22 cellular contexts compared by ENCODE assay signal in genomic region chr22:25573822-25574221, GRCh38.
"Had no signal": no experiment of that assay in that cellular context is flagged by ENCODE, and none has a peak within 500 bp of the region (broad histone marks: within the 10 kb centered on the region; RNA-seq: fewer than 3 reads in every experiment).

No MANE protein-coding gene starts in this region.

- H3K27ac Mint-ChIP-seq: activated CD4-positive, alpha-beta T cell treated with anti-CD3 and anti-CD28 coated beads for 36 hours; activated CD8-positive, alpha-beta T cell treated with anti-CD3 and anti-CD28 coated beads for 36 hours; activated naive CD4-positive, alpha-beta T cell treated with anti-CD3 and anti-CD28 coated beads, Interleukin-2, amount 10 ng/mL, durations not matched to agents 7 days and 5 days; activated naive CD8-positive, alpha-beta T cell treated with anti-CD3 and anti-CD28 coated beads for 36 hours; activated T-cell treated with anti-CD3 and anti-CD28 coated beads, Interleukin-2, amount 50 U/mL, for 72 hours; activated T-helper 2 cell treated with anti-CD3 and anti-CD28 coated beads, Interferon-gamma antibody, Interleukin-2, Interleukin-4, amounts not matched to agents 10 μg/mL and 5 μg/mL and 100 μg/mL, durations not matched to agents 14 hours and 24 hours and 36 hours had no signal

- DNase-seq: activated CD4-positive, alpha-beta T cell treated with anti-CD3 and anti-CD28 coated beads for 36 hours; activated CD8-positive, alpha-beta memory T cell treated with anti-CD3 and anti-CD28 coated beads, Interleukin-2, amount 50 U/mL, for 4 hours; activated CD8-positive, alpha-beta T cell treated with anti-CD3 and anti-CD28 coated beads for 36 hours; activated gamma-delta T cell treated with Interleukin-2 at 50 U/mL for 16 hours; activated naive CD4-positive, alpha-beta T cell treated with anti-CD3 and anti-CD28 coated beads, Interleukin-2, amount 10 ng/mL, durations not matched to agents 7 days and 5 days; activated naive CD8-positive, alpha-beta T cell treated with anti-CD3 and anti-CD28 coated beads for 36 hours; activated T-cell treated with anti-CD3 and anti-CD28 coated beads, Interleukin-2, amount 50 U/mL, for 72 hours; cerebellar nuclear complex; NCI-H1092; NCI-H1417; NCI-H1930; NCI-H2171; NCI-H2227 treated with DMSO at 0.1 percent for 48 hours; NCI-H526; NCI-H774; Right ventricle myocardium superior; RPMI8226; SJCRH30; SK-N-SH; T-helper 1 cell; WERI-Rb-1 had no signal

- H3K4me3 Mint-ChIP-seq: activated CD4-positive, alpha-beta T cell treated with anti-CD3 and anti-CD28 coated beads for 36 hours; activated CD8-positive, alpha-beta T cell treated with anti-CD3 and anti-CD28 coated beads for 36 hours; activated naive CD4-positive, alpha-beta T cell treated with anti-CD3 and anti-CD28 coated beads, Interleukin-2, amount 10 ng/mL, durations not matched to agents 7 days and 5 days; activated naive CD8-positive, alpha-beta T cell treated with anti-CD3 and anti-CD28 coated beads for 36 hours; activated T-cell treated with anti-CD3 and anti-CD28 coated beads, Interleukin-2, amount 50 U/mL, for 72 hours had no signal

- H3K27me3 ChIP-seq: SJCRH30 had no signal

- H3K4me3 ChIP-seq: SJCRH30 had no signal

- H3K9me3 ChIP-seq: SK-N-SH had no signal

- H3K9me3 Mint-ChIP-seq: activated naive CD4-positive, alpha-beta T cell treated with anti-CD3 and anti-CD28 coated beads, Interleukin-2, amount 10 ng/mL, durations not matched to agents 7 days and 5 days; activated naive CD8-positive, alpha-beta T cell treated with anti-CD3 and anti-CD28 coated beads for 36 hours had no signal

- H3K27me3 Mint-ChIP-seq: activated naive CD4-positive, alpha-beta T cell treated with anti-CD3 and anti-CD28 coated beads, Interleukin-2, amount 10 ng/mL, durations not matched to agents 7 days and 5 days; activated naive CD8-positive, alpha-beta T cell treated with anti-CD3 and anti-CD28 coated beads for 36 hours had no signal

- H3K27ac ChIP-seq: SJCRH30, WERI-Rb-1 had no signal

- H3K36me3 ChIP-seq: WERI-Rb-1 had no signal

- ATAC-seq: activated CD4-positive, alpha-beta T cell treated with anti-CD3 and anti-CD28 coated beads for 36 hours; activated CD8-positive, alpha-beta T cell treated with anti-CD3 and anti-CD28 coated beads for 36 hours; activated T-cell treated with anti-CD3 and anti-CD28 coated beads, Interleukin-2, amount 50 U/mL, for 72 hours had no signal
